8 cellular contexts compared by ENCODE assay signal in genomic region chr7:141427134-141427533, GRCh38.
"Had no signal": no experiment of that assay in that cellular context is flagged by ENCODE, and none has a peak within 500 bp of the region (broad histone marks: within the 10 kb centered on the region; RNA-seq: fewer than 3 reads in every experiment).

No MANE protein-coding gene starts in this region.

- H3K9ac ChIP-seq: KMS-11 had no signal

- DNase-seq: IMR-90, KBM-7, KG1 had no signal

- H3K4me1 Mint-ChIP-seq: IgD-negative memory B cell had no signal

- H3K27ac ChIP-seq: HL-60, KMS-11 had no signal

- FAIRE-seq: HepG2, HTR-8/SVneo had no signal

- ATAC-seq: HepG2 had no signal

- H3K36me3 Mint-ChIP-seq: IgD-negative memory B cell had no signal

- H3K4me2 ChIP-seq: KMS-11 had no signal

- H3K4me3 Mint-ChIP-seq: IgD-negative memory B cell had no signal
